In the genomic region with DNA sequence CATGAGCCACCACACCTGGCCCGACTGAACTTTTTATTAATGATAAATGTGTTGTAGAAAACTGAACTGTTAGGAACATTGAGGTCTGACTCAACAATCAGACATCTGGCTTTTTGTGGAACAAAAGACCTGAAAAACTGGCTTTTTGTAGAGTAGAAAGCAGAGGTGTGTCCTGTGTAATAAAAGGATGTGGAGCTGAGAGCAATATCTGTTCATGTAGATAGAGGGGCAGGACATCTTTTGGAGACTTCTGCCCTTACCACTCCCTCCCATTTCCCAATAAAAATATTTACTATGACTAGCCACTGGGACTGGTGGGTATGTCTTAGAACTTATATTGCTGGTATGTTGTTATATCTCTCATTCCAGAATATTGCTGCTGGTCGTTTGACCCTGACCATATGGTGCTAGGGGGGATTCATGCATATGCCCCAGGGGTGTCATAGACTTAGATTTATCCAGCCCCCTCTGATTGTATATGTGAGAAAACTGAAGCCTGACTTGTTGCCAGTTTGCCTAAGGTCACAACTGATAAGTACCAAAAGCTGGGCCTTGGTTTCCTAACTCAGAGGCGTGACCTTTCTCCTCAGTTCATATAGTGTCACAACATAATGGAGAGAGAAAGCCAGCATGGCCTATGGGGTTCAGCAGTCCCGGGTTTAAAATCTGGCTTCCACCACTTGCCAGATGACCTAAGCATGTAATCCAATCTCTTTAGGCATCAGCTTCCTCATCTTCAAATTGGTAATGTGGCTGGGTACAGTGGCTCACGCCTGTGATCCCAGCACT, we compare ENCODE assay signal across 16 cellular contexts. TPM values are rescaled to one million over a fixed set of nuclear protein-coding genes. Genes with fewer than 3 reads are reported as not detected.
A peak's percentile ranks its signal among the peaks of the same experiment; 100 is the strongest.
DNase-seq lines count a peak whose midpoint lies in the region; ATAC-seq and TF ChIP-seq lines count a peak whose summit lies in the region.
"Had no signal": no experiment of that assay in that cellular context is flagged by ENCODE, and none has a peak within 500 bp of the region (broad histone marks: within the 10 kb centered on the region; RNA-seq: fewer than 3 reads in every experiment).

No MANE protein-coding gene starts in this region.

- peak; percentile 80 for DNase-seq in mammary epithelial cell
- no peak for DNase-seq in MCF 10A (ENCODE audit: unreplicated experiment)
- DNase-seq in T-helper 17 cell = no peak
- DNase-seq in left lobe of liver (ENCODE audit: low spot score) = no peak
- DNase-seq in stimulated activated naive B cell treated with anti-CD40 and anti-IgM and Interleukin-4, amounts not matched to agents 10 μg/mL and 1 μg/mL and 100 μg/mL, for 72 hours = no peak
- DNase-seq in head of caudate nucleus = no peak
- DNase-seq in erythroblast (lab: John Stamatoyannopoulos, UW) = no peak
- no peak for DNase-seq in NCI-H774 (lab: John Stamatoyannopoulos, UW)
- DNase-seq: ACHN; activated CD8-positive, alpha-beta memory T cell treated with anti-CD3 and anti-CD28 coated beads, Interleukin-2, amount 10 ng/mL, durations not matched to agents 7 days and 5 days; brain microvascular endothelial cell; GDM1; left lung; stimulated activated CD8-positive, alpha-beta memory T cell treated with anti-CD3 and anti-CD28 coated beads, Interleukin-4, amount 100 ng/mL, for 48 hours; upper lobe of left lung had no signal

- BruUV-seq in mammary epithelial cell (replicated peaks; lab: Mats Ljungman, UMichigan) (no TSS peak), MCF 10A (replicated peaks; lab: Mats Ljungman, UMichigan) (no TSS peak)

- H2AFZ ChIP-seq in mammary epithelial cell (ENCODE audit: low read depth, low read length) = no peak overlapping the region

- CTCF ChIA-PET in mammary epithelial cell (lab: Charles Lee; ENCODE audit: low non-redundant PET) = no interaction called here
- CTCF ChIA-PET in MCF 10A (lab: Yijun Ruan, JAX) = interaction anchor here (0.6 to 1.2 kb wide), 3 partner anchors 34 to 103 kb away, joined by 3 to 4 read pairs (median 3); no protein-coding TSS in a partner anchor

- H3K9me3 ChIP-seq in mammary epithelial cell (replicated peaks; ENCODE audit: insufficient read depth, low read length) = no peaks in the 10 kb centered on the region
- no peaks in the 10 kb centered on the region for H3K9me3 ChIP-seq in T-helper 17 cell (ENCODE audit: control insufficient read depth, low read length, poor library complexity, severe bottlenecking)
- H3K9me3 ChIP-seq: left lung, upper lobe of left lung had no signal

- TF ChIP-seq POLR2A in erythroblast (IDR thresholded peaks at IDR 0.05; ENCODE audit: low read length) = no peak

- no peaks in the 10 kb centered on the region for H4K20me1 ChIP-seq in mammary epithelial cell (ENCODE audit: insufficient read depth, low read length)

- POLR2A ChIA-PET in MCF 10A (lab: Yijun Ruan, JAX) = interaction anchor here (0.7 to 1.4 kb wide), 2 partner anchors 11 to 32 kb away, joined by 3 read pairs; no protein-coding TSS in a partner anchor

- no peak overlapping the region for H3K27ac Mint-ChIP-seq in MCF 10A (ENCODE audit: low read depth, unreplicated experiment)
- peak overlapping the region; percentile 39 for H3K27ac Mint-ChIP-seq in T-helper 17 cell
- H3K27ac Mint-ChIP-seq in stimulated activated naive B cell treated with anti-CD40 and anti-IgM and Interleukin-4, amounts not matched to agents 10 μg/mL and 1 μg/mL and 100 μg/mL, for 72 hours = peak overlapping the region; percentile 20

- peaks cover 8% of the 10 kb centered on the region for H3K36me3 ChIP-seq in mammary epithelial cell (ENCODE audit: insufficient read depth, low read length)

- ATAC-seq in T-helper 17 cell (no peak), left lobe of liver (peak; percentile 83)
- ATAC-seq in stimulated activated naive B cell treated with anti-CD40 and anti-IgM and Interleukin-4, amounts not matched to agents 10 μg/mL and 1 μg/mL and 100 μg/mL, for 72 hours (replicated peaks) = no peak
- ATAC-seq: activated CD8-positive, alpha-beta memory T cell treated with anti-CD3 and anti-CD28 coated beads, Interleukin-2, amount 10 ng/mL, durations not matched to agents 7 days and 5 days; left lung; WTC11 had no signal

- H3K9ac ChIP-seq in mammary epithelial cell (ENCODE audit: insufficient read depth, low read length) = no peak overlapping the region

- peak overlapping the region; percentile 20 for H3K4me2 ChIP-seq in mammary epithelial cell (ENCODE audit: insufficient read depth, low read depth, low read length)

- TF ChIP-seq CTCF in mammary epithelial cell (conservative IDR thresholded peaks at IDR 0.05 in 1 of 2, IDR thresholded peaks at IDR 0.05 in 1 of 2; ENCODE audit: extremely low read depth in 1 of 2, insufficient read depth in 1 of 2, low read depth in 1 of 2, low read length in 2 of 2) (no peak), MCF 10A (IDR thresholded peaks at IDR 0.05; ENCODE audit: unreplicated experiment) (no peak)

- peaks cover 62% of the 10 kb centered on the region for H3K36me3 Mint-ChIP-seq in MCF 10A (ENCODE audit: insufficient read depth, unreplicated experiment)
- H3K36me3 Mint-ChIP-seq in T-helper 17 cell (ENCODE audit: low read depth) = no peaks in the 10 kb centered on the region
- peaks cover 26 to 48% of the 10 kb centered on the region in 2 donors for H3K36me3 Mint-ChIP-seq in stimulated activated naive B cell treated with anti-CD40 and anti-IgM and Interleukin-4, amounts not matched to agents 10 μg/mL and 1 μg/mL and 100 μg/mL, for 72 hours

- in situ Hi-C loops in mammary epithelial cell (cut with MboI; ENCODE audit: low sequenced_read_pairs in 2 of 2) = no loop called here

- no peaks in the 10 kb centered on the region for H3K27me3 ChIP-seq in mammary epithelial cell (ENCODE audit: insufficient read depth, low read length)
- H3K27me3 ChIP-seq: brain microvascular endothelial cell, left lung, upper lobe of left lung had no signal

- peaks cover 19% of the 10 kb centered on the region for H3K4me1 ChIP-seq in mammary epithelial cell (ENCODE audit: insufficient read depth, low read length)

- no peak overlapping the region for H3K4me3 Mint-ChIP-seq in MCF 10A (ENCODE audit: unreplicated experiment)
- no peak overlapping the region for H3K4me3 Mint-ChIP-seq in T-helper 17 cell
- H3K4me3 Mint-ChIP-seq in stimulated activated naive B cell treated with anti-CD40 and anti-IgM and Interleukin-4, amounts not matched to agents 10 μg/mL and 1 μg/mL and 100 μg/mL, for 72 hours = no peak overlapping the region
- H3K4me3 Mint-ChIP-seq: activated CD8-positive, alpha-beta memory T cell treated with anti-CD3 and anti-CD28 coated beads, Interleukin-2, amount 10 ng/mL, durations not matched to agents 7 days and 5 days; WTC11 had no signal

- peak overlapping the region; percentile 32 for H3K27ac ChIP-seq in mammary epithelial cell (ENCODE audit: insufficient read depth, low read depth, low read length)
- H3K27ac ChIP-seq: brain microvascular endothelial cell, left lung had no signal

- dilution Hi-C loops in mammary epithelial cell (cut with HindIII; ENCODE audit: low sequenced_read_pairs) = no loop called here

- intact Hi-C loops in mammary epithelial cell (cut with micrococcal nuclease) (no loop called here), MCF 10A (cut with micrococcal nuclease) (no loop called here), head of caudate nucleus (cut with DNase I) (no loop called here)

- H3K27me3 Mint-ChIP-seq in MCF 10A (ENCODE audit: insufficient read depth, unreplicated experiment) (no peaks in the 10 kb centered on the region), T-helper 17 cell (no peaks in the 10 kb centered on the region)
- H3K27me3 Mint-ChIP-seq in stimulated activated naive B cell treated with anti-CD40 and anti-IgM and Interleukin-4, amounts not matched to agents 10 μg/mL and 1 μg/mL and 100 μg/mL, for 72 hours = no peaks in the 10 kb centered on the region
- H3K27me3 Mint-ChIP-seq: activated CD8-positive, alpha-beta memory T cell treated with anti-CD3 and anti-CD28 coated beads, Interleukin-2, amount 10 ng/mL, durations not matched to agents 7 days and 5 days had no signal

- 94% methylated on average over 4 of the region's 5 CpGs for WGBS in mammary epithelial cell (ENCODE audit: low coverage, missing lambda C conversion rate)

- H3K4me3 ChIP-seq in mammary epithelial cell (replicated peaks in 1 of 3; ENCODE audit: insufficient read depth in 1 of 3, low read depth in 2 of 3, low read length in 3 of 3) = no peak overlapping the region
- H3K4me3 ChIP-seq: left lung, upper lobe of left lung had no signal

- no peaks in the 10 kb centered on the region for H3K9me3 Mint-ChIP-seq in MCF 10A (ENCODE audit: unreplicated experiment)
- H3K9me3 Mint-ChIP-seq in stimulated activated naive B cell treated with anti-CD40 and anti-IgM and Interleukin-4, amounts not matched to agents 10 μg/mL and 1 μg/mL and 100 μg/mL, for 72 hours = no peaks in the 10 kb centered on the region
- H3K9me3 Mint-ChIP-seq: WTC11 had no signal

- peaks cover 81% of the 10 kb centered on the region for H3K79me2 ChIP-seq in mammary epithelial cell (ENCODE audit: insufficient read depth, low read length)

- peaks cover 5% of the 10 kb centered on the region for H3K4me1 Mint-ChIP-seq in MCF 10A (ENCODE audit: insufficient read depth, unreplicated experiment)
- H3K4me1 Mint-ChIP-seq in T-helper 17 cell = peaks cover 38% of the 10 kb centered on the region
- peaks cover 22 to 40% of the 10 kb centered on the region in 2 donors for H3K4me1 Mint-ChIP-seq in stimulated activated naive B cell treated with anti-CD40 and anti-IgM and Interleukin-4, amounts not matched to agents 10 μg/mL and 1 μg/mL and 100 μg/mL, for 72 hours
- H3K4me1 Mint-ChIP-seq: WTC11 had no signal

RNA-seq across cellular contexts. Expression of a gene that starts 33.5 kb away (rescaled TPM):
- 10 to 100 TPM; 18.0 to 19.2 TPM for total RNA-seq in mammary epithelial cell
- polyA plus RNA-seq in mammary epithelial cell = 19.1 TPM
- polyA minus RNA-seq in mammary epithelial cell = 10.1 TPM
- 13.3 and 14.7 TPM in 2 replicates for total RNA-seq in MCF 10A (2022)
- 10 to 100 TPM; 12.0 to 14.3 TPM for total RNA-seq in T-helper 17 cell
- total RNA-seq in left lobe of liver = 30.8 TPM

RNA-seq across cellular contexts. Expression of a gene that starts 58.5 kb away (rescaled TPM):
- total RNA-seq in mammary epithelial cell (10 to 100 TPM; 29.7 to 50.4 TPM), MCF 10A (2022) (54.2 and 56.9 TPM in 2 replicates), T-helper 17 cell (100 to 1,000 TPM; 134 to 136 TPM), left lobe of liver (27.0 TPM)
- 16.1 TPM for polyA plus RNA-seq in mammary epithelial cell
- polyA minus RNA-seq in mammary epithelial cell = 76.0 TPM
